Comparison of ENCODE assay signal across 1 cellular context in genomic region chr6:158799051-158799792, GRCh38.
TF ChIP-seq lines count a peak whose summit lies in the region.

No MANE protein-coding gene starts in this region.

TF ChIP-seq in HepG2, 621 proteins besides CTCF, POLR2A, EP300 and RAD21 (continued from another document and continues in another):
- TF ChIP-seq THYN1 (CRISPR knock-in tag; IDR thresholded peaks at IDR 0.05; ENCODE audit: borderline replicate concordance, low read depth) (0 out of 2 replicates have a peak, but pooled peaks have one; percentile 61), KLF11 (CRISPR knock-in tag; IDR thresholded peaks at IDR 0.05) (no peak), ZNF775 (CRISPR knock-in tag; IDR thresholded peaks at IDR 0.05; ENCODE audit: borderline replicate concordance) (no peak), ASH2L (IDR thresholded peaks at IDR 0.05; ENCODE audit: insufficient read length, low read depth, low read length) (peak; percentile 35), YEATS4 (CRISPR knock-in tag; IDR thresholded peaks at IDR 0.05; ENCODE audit: borderline replicate concordance) (no peak), ZNF142 (CRISPR knock-in tag; IDR thresholded peaks at IDR 0.05) (no peak), ZNF235 (CRISPR knock-in tag; IDR thresholded peaks at IDR 0.05; ENCODE audit: borderline replicate concordance) (no peak), NR2F6 (IDR thresholded peaks at IDR 0.05) (peak; percentile 66), NR2F6 (CRISPR knock-in tag; IDR thresholded peaks at IDR 0.05) (peak; percentile 72), NR1H2 (CRISPR knock-in tag; IDR thresholded peaks at IDR 0.05; ENCODE audit: borderline replicate concordance, low read depth) (no peak), ATF1 (CRISPR knock-in tag; IDR thresholded peaks at IDR 0.05) (no peak), ZNF414 (CRISPR knock-in tag; IDR thresholded peaks at IDR 0.05) (0 out of 2 replicates have a peak, but pooled peaks have one; percentile 41), TFAP4 (IDR thresholded peaks at IDR 0.05; ENCODE audit: borderline replicate concordance, low read depth) (peak; percentile 100), ZSCAN12 (CRISPR knock-in tag; IDR thresholded peaks at IDR 0.05) (no peak), ZFP1 (CRISPR knock-in tag; IDR thresholded peaks at IDR 0.05) (peak; percentile 75; the same call in 1 of the 2 replicates), TFDP2 (CRISPR knock-in tag; IDR thresholded peaks at IDR 0.05) (no peak), SP1 (IDR thresholded peaks at IDR 0.05) (no peak), SP1 (CRISPR knock-in tag; IDR thresholded peaks at IDR 0.05) (0 out of 2 replicates have a peak, but pooled peaks have one; percentile 35), FOXO4 (CRISPR knock-in tag; conservative IDR thresholded peaks at IDR 0.05) (0 out of 2 replicates have a peak, but pooled peaks have one; percentile 73), PCBP2 (optimal IDR thresholded peaks at IDR 0.05; ENCODE audit: low read depth, low read length, poor library complexity, severe bottlenecking) (no peak), PLRG1 (conservative IDR thresholded peaks at IDR 0.05) (no peak), HMGA1 (CRISPR knock-in tag; conservative IDR thresholded peaks at IDR 0.05) (no peak), FOXA1 (IDR thresholded peaks at IDR 0.05) (no peak), FOXA1 (CRISPR knock-in tag; IDR thresholded peaks at IDR 0.05) (peak; percentile 93), GABPA (IDR thresholded peaks at IDR 0.05; ENCODE audit: low read depth, low read length) (no peak), GABPA (CRISPR knock-in tag; IDR thresholded peaks at IDR 0.05; ENCODE audit: low read depth) (0 out of 2 replicates have a peak, but pooled peaks have one; percentile 11), MXD4 (CRISPR knock-in tag; IDR thresholded peaks at IDR 0.05) (no peak), ZNF44 (CRISPR knock-in tag; IDR thresholded peaks at IDR 0.05) (no peak), SATB2 (CRISPR knock-in tag; IDR thresholded peaks at IDR 0.05) (no peak), ZSCAN29 (CRISPR knock-in tag; conservative IDR thresholded peaks at IDR 0.05) (no peak), ATF7 (IDR thresholded peaks at IDR 0.05) (no peak), ATF7 (CRISPR knock-in tag; IDR thresholded peaks at IDR 0.05) (no peak), MTF2 (CRISPR knock-in tag; IDR thresholded peaks at IDR 0.05; ENCODE audit: borderline replicate concordance) (peak; percentile 68; the same call in 1 of the 2 replicates), ZNF101 (CRISPR knock-in tag; IDR thresholded peaks at IDR 0.05; ENCODE audit: borderline replicate concordance, low read depth) (no peak), ZNF850 (CRISPR knock-in tag; conservative IDR thresholded peaks at IDR 0.05) (no peak), ZMYM3 (CRISPR knock-in tag; IDR thresholded peaks at IDR 0.05) (no peak; the same call in 1 of the 2 replicates), GFI1 (CRISPR knock-in tag; IDR thresholded peaks at IDR 0.05; ENCODE audit: borderline replicate concordance) (no peak), ZSCAN5A (CRISPR knock-in tag; IDR thresholded peaks at IDR 0.05; ENCODE audit: borderline replicate concordance) (no peak), ARID4A (CRISPR knock-in tag; IDR thresholded peaks at IDR 0.05; ENCODE audit: borderline replicate concordance) (peak; percentile 62; the same call in 1 of the 2 replicates), ZKSCAN5 (CRISPR knock-in tag; IDR thresholded peaks at IDR 0.05) (no peak), FOXM1 (CRISPR knock-in tag; IDR thresholded peaks at IDR 0.05) (no peak), TMF1 (CRISPR knock-in tag; IDR thresholded peaks at IDR 0.05; ENCODE audit: low read depth) (no peak), ZNF124 (CRISPR knock-in tag; IDR thresholded peaks at IDR 0.05) (no peak), ZNF264 (CRISPR knock-in tag; IDR thresholded peaks at IDR 0.05) (no peak), ZNF580 (CRISPR knock-in tag; IDR thresholded peaks at IDR 0.05; ENCODE audit: borderline replicate concordance, low read depth) (no peak; the same call in 1 of the 2 replicates), ZGPAT (CRISPR knock-in tag; IDR thresholded peaks at IDR 0.05) (peak; percentile 42; the same call in 1 of the 2 replicates), ZNF773 (CRISPR knock-in tag; IDR thresholded peaks at IDR 0.05; ENCODE audit: borderline replicate concordance) (no peak)
